Comparison of ENCODE assay signal across 15 cellular contexts in genomic region chr13:77009011-77009410, GRCh38. TPM values are rescaled to one million over a fixed set of nuclear protein-coding genes. Genes with fewer than 3 reads are reported as not detected.
DNase-seq lines count a peak whose midpoint lies in the region; ATAC-seq lines count a peak whose summit lies in the region.
"Had no signal": no experiment of that assay in that cellular context is flagged by ENCODE, and none has a peak within 500 bp of the region (broad histone marks: within the 10 kb centered on the region; RNA-seq: fewer than 3 reads in every experiment).

No MANE protein-coding gene starts in this region.

- CTCF ChIA-PET in activated CD8-positive, alpha-beta memory T cell treated with anti-CD3 and anti-CD28 coated beads, Interleukin-2, amount 10 ng/mL, durations not matched to agents 7 days and 5 days (lab: Charles Lee) = interaction anchor here (2.3 kb wide), 1 partner anchor 8 kb away, joined by 6 read pairs; no protein-coding TSS in a partner anchor
- CTCF ChIA-PET in T-cell (lab: Charles Lee) = no interaction called here

- no peak overlapping the region for H4K8ac ChIP-seq in neuronal stem cell (ENCODE audit: low read depth, low read length)

- H3K4ac ChIP-seq in neuronal stem cell (ENCODE audit: low read length) = no peak overlapping the region

- H3K4me3 ChIP-seq in neuronal stem cell (ENCODE audit: low read length in 2 of 2) = no peak overlapping the region
- H3K4me3 ChIP-seq: A549, SJSA1, tibial artery had no signal

- H3K14ac ChIP-seq in neuronal stem cell (ENCODE audit: low read length) = no peak overlapping the region

- H3K27me3 ChIP-seq in neuronal stem cell (ENCODE audit: control insufficient read depth in 3 of 3, insufficient read depth in 3 of 3, low read depth in 1 of 3, low read length in 3 of 3) = no peaks in the 10 kb centered on the region
- H3K27me3 ChIP-seq: SJSA1, tibial artery had no signal

- H3K36me3 ChIP-seq in neuronal stem cell (replicated peaks in 1 of 2; ENCODE audit: control insufficient read depth in 2 of 2, insufficient read depth in 2 of 2, low read length in 2 of 2) = peaks cover 13 to 99% of the 10 kb centered on the region in 2 donors

- peaks cover 29% of the 10 kb centered on the region for H3K4me1 Mint-ChIP-seq in activated CD8-positive, alpha-beta memory T cell treated with anti-CD3 and anti-CD28 coated beads, Interleukin-2, amount 10 ng/mL, durations not matched to agents 7 days and 5 days
- H3K4me1 Mint-ChIP-seq in T-cell = peaks cover 31 to 56% (median 50%) of the 10 kb centered on the region in 3 donors
- H3K4me1 Mint-ChIP-seq in naive thymus-derived CD8-positive, alpha-beta T cell = peaks cover 8 to 48% (median 43%) of the 10 kb centered on the region in 4 donors

- H3K4me2 ChIP-seq in neuronal stem cell (ENCODE audit: insufficient read depth, low read length, poor library complexity, severe bottlenecking) = no peak overlapping the region
- H3K4me2 ChIP-seq: A549 had no signal

- H3K36me3 Mint-ChIP-seq in activated CD8-positive, alpha-beta memory T cell treated with anti-CD3 and anti-CD28 coated beads, Interleukin-2, amount 10 ng/mL, durations not matched to agents 7 days and 5 days = peaks cover 51% of the 10 kb centered on the region
- H3K36me3 Mint-ChIP-seq in T-cell = peaks cover 46% of the 10 kb centered on the region
- H3K36me3 Mint-ChIP-seq in naive thymus-derived CD8-positive, alpha-beta T cell = peaks cover 3 to 84% (median 34%) of the 10 kb centered on the region in 3 donors

- no peaks in the 10 kb centered on the region for H3K9me3 Mint-ChIP-seq in activated CD8-positive, alpha-beta memory T cell treated with anti-CD3 and anti-CD28 coated beads, Interleukin-2, amount 10 ng/mL, durations not matched to agents 7 days and 5 days (ENCODE audit: low read depth)
- no peaks in the 10 kb centered on the region for H3K9me3 Mint-ChIP-seq in T-cell
- no peaks in the 10 kb centered on the region for H3K9me3 Mint-ChIP-seq in naive thymus-derived CD8-positive, alpha-beta T cell

- H2AK5ac ChIP-seq in neuronal stem cell (ENCODE audit: low read depth, low read length) = no peak overlapping the region

- H3K4me1 ChIP-seq in neuronal stem cell (ENCODE audit: control insufficient read depth in 2 of 2, insufficient read depth in 1 of 2, low read depth in 1 of 2, low read length in 2 of 2) = no peaks in the 10 kb centered on the region
- H3K4me1 ChIP-seq: A549, Caco-2, SJSA1 had no signal

- H3K23ac ChIP-seq in neuronal stem cell (ENCODE audit: low read depth, low read length, poor library complexity) = no peak overlapping the region

- POLR2A ChIA-PET in T-cell (lab: Charles Lee) = interaction anchor here in 1 of 2 donors (0.6 kb wide), 1 partner anchor 16 kb away, joined by 3 read pairs; no protein-coding TSS in a partner anchor
- POLR2A ChIA-PET in naive thymus-derived CD8-positive, alpha-beta T cell (lab: Charles Lee) = interaction anchor here (1.4 kb wide), 1 partner anchor 17 kb away, joined by 3 read pairs; the partner anchor contains the start of gene CLN5

- DNase-seq in activated CD8-positive, alpha-beta memory T cell treated with anti-CD3 and anti-CD28 coated beads, Interleukin-2, amount 10 ng/mL, durations not matched to agents 7 days and 5 days = no peak
- no peak for DNase-seq in activated CD8-positive, alpha-beta memory T cell treated with anti-CD3 and anti-CD28 coated beads for 24 hours
- DNase-seq in T-cell (no peak), SIG-M5 (lab: John Stamatoyannopoulos, UW) (no peak), neuronal stem cell (ENCODE audit: low spot score) (no peak)
- no peak for DNase-seq in naive thymus-derived CD8-positive, alpha-beta T cell
- DNase-seq: Caco-2; effector CD4-positive, alpha-beta T cell; MM.1S; stimulated activated CD4-positive, alpha-beta T cell treated with anti-CD3 and anti-CD28 coated beads, Interleukin-12 subunit alpha, Interleukin-12 subunit beta, amount 100 ng/mL, for 4 hours; tibial artery had no signal

- no peak overlapping the region for H3K27ac ChIP-seq in neuronal stem cell (replicated peaks; ENCODE audit: low read length)
- H3K27ac ChIP-seq: A549, SJSA1 had no signal

- H3K9ac ChIP-seq in neuronal stem cell (ENCODE audit: low read depth, low read length, poor library complexity) = no peak overlapping the region

- H3K18ac ChIP-seq in neuronal stem cell (ENCODE audit: low read length) = no peak overlapping the region

- ATAC-seq in activated CD8-positive, alpha-beta memory T cell treated with anti-CD3 and anti-CD28 coated beads, Interleukin-2, amount 10 ng/mL, durations not matched to agents 7 days and 5 days = peak; percentile 91
- peak; percentile 64 for ATAC-seq in GM21390 (IDR thresholded peaks at IDR 0.05; ENCODE audit: unreplicated experiment)
- ATAC-seq in T-cell (replicated peaks in 1 of 4) = peak in 3 of 4 experiments; percentile 16 to 33 (median 20)
- ATAC-seq in naive thymus-derived CD8-positive, alpha-beta T cell = no peak
- ATAC-seq in GM18519 (IDR thresholded peaks at IDR 0.05; ENCODE audit: low FRiP score, unreplicated experiment) = no peak
- ATAC-seq: A549 had no signal

- H3K4me3 Mint-ChIP-seq in activated CD8-positive, alpha-beta memory T cell treated with anti-CD3 and anti-CD28 coated beads, Interleukin-2, amount 10 ng/mL, durations not matched to agents 7 days and 5 days = no peak overlapping the region
- no peak overlapping the region for H3K4me3 Mint-ChIP-seq in T-cell
- H3K4me3 Mint-ChIP-seq in naive thymus-derived CD8-positive, alpha-beta T cell = no peak overlapping the region

- H3K27me3 Mint-ChIP-seq in activated CD8-positive, alpha-beta memory T cell treated with anti-CD3 and anti-CD28 coated beads, Interleukin-2, amount 10 ng/mL, durations not matched to agents 7 days and 5 days = no peaks in the 10 kb centered on the region
- no peaks in the 10 kb centered on the region for H3K27me3 Mint-ChIP-seq in T-cell
- no peaks in the 10 kb centered on the region for H3K27me3 Mint-ChIP-seq in naive thymus-derived CD8-positive, alpha-beta T cell

- H3K79me1 ChIP-seq in neuronal stem cell (ENCODE audit: low read depth, low read length) = no peaks in the 10 kb centered on the region

- H2BK5ac ChIP-seq in neuronal stem cell (ENCODE audit: low read length) = no peak overlapping the region

- peak overlapping the region; percentile 69 for H3K27ac Mint-ChIP-seq in activated CD8-positive, alpha-beta memory T cell treated with anti-CD3 and anti-CD28 coated beads, Interleukin-2, amount 10 ng/mL, durations not matched to agents 7 days and 5 days
- peak overlapping the region; percentile 43 to 64 for H3K27ac Mint-ChIP-seq in T-cell
- H3K27ac Mint-ChIP-seq in naive thymus-derived CD8-positive, alpha-beta T cell = peak overlapping the region in 8 of 10 donors; percentile 10 to 74 (median 32)

- H4K91ac ChIP-seq in neuronal stem cell (ENCODE audit: low read depth, low read length, poor library complexity) = no peak overlapping the region

- no peaks in the 10 kb centered on the region for H3K9me3 ChIP-seq in neuronal stem cell (replicated peaks in 1 of 2; ENCODE audit: control insufficient read depth in 2 of 2, insufficient read depth in 1 of 2, low read depth in 1 of 2, low read length in 2 of 2)
- H3K9me3 ChIP-seq: A549, Caco-2, SJSA1, tibial artery had no signal

- no peak overlapping the region for H2BK12ac ChIP-seq in neuronal stem cell (ENCODE audit: low read length)

- no CpG with 5 or more reads among the region's 2 CpGs for WGBS in neuronal stem cell (ENCODE audit: extremely low coverage in 2 of 2, insufficient read length in 2 of 2, insufficient replicate concordance in 1 of 2), 2 donors

- H2BK15ac ChIP-seq in neuronal stem cell (ENCODE audit: low read length) = no peak overlapping the region

- no peak overlapping the region for H2AFZ ChIP-seq in neuronal stem cell (ENCODE audit: low read length)

- H2BK120ac ChIP-seq in neuronal stem cell (ENCODE audit: low read depth, low read length) = no peak overlapping the region

RNA-seq across cellular contexts. Expression of gene CLN5, which starts 17.1 kb away (rescaled TPM):
- 1 to 10 TPM; 8.3 to 8.4 TPM for total RNA-seq in activated CD8-positive, alpha-beta memory T cell treated with anti-CD3 and anti-CD28 coated beads, Interleukin-2, amount 10 ng/mL, durations not matched to agents 7 days and 5 days
- 10 to 100 TPM; 18.1 to 29.5 (median 21.7) TPM for total RNA-seq in T-cell
- total RNA-seq in naive thymus-derived CD8-positive, alpha-beta T cell = 10 to 100 TPM; 48.8 to 49.6 TPM
- 10 to 100 TPM; 16.9 to 30.8 (median 25.8) TPM for polyA plus RNA-seq in naive thymus-derived CD8-positive, alpha-beta T cell
- polyA plus RNA-seq in neuronal stem cell (2013, experiment 1 of 2) = 10.4 TPM
- polyA plus RNA-seq in neuronal stem cell (2013, experiment 2 of 2) = 10.2 TPM

RNA-seq across cellular contexts. Expression of gene FBXL3, which starts 17.9 kb away (rescaled TPM):
- 10 to 100 TPM; 29.9 to 37.0 TPM for total RNA-seq in activated CD8-positive, alpha-beta memory T cell treated with anti-CD3 and anti-CD28 coated beads, Interleukin-2, amount 10 ng/mL, durations not matched to agents 7 days and 5 days
- total RNA-seq in T-cell = 10 to 100 TPM; 58.6 to 89.1 (median 80.0) TPM
- total RNA-seq in naive thymus-derived CD8-positive, alpha-beta T cell = 100 to 1,000 TPM in 1 of 2 experiments, 10 to 100 TPM in 1; 96.5 to 106 TPM
- 10 to 100 TPM; 29.3 to 44.7 (median 32.6) TPM for polyA plus RNA-seq in naive thymus-derived CD8-positive, alpha-beta T cell
- 9.7 TPM for polyA plus RNA-seq in neuronal stem cell (2013, experiment 1 of 2)
- polyA plus RNA-seq in neuronal stem cell (2013, experiment 2 of 2) = 9.9 TPM

Comparison
In these comparisons a context has a peak if more than half of its experiments do, and no peak if none do; other contexts are left out.
1. ATAC-seq: peak in activated CD8-positive, alpha-beta memory T cell treated with anti-CD3 and anti-CD28 coated beads, Interleukin-2, amount 10 ng/mL, durations not matched to agents 7 days and 5 days (single experiment), GM21390 (single experiment) and T-cell (3 of 4); none in naive thymus-derived CD8-positive, alpha-beta T cell (0 of 2) and GM18519 (single experiment).
2. Peak in every context shown above with its lines, with median percentiles within 50 percentile points of each other: H3K27ac Mint-ChIP-seq.